Comparison of ENCODE assay signal across 16 cellular contexts in genomic region chr10:29849886-29850285, GRCh38.
DNase-seq lines count a peak whose midpoint lies in the region; ATAC-seq and TF ChIP-seq lines count a peak whose summit lies in the region.
"Had no signal": no experiment of that assay in that cellular context is flagged by ENCODE, and none has a peak within 500 bp of the region (broad histone marks: within the 10 kb centered on the region; RNA-seq: fewer than 3 reads in every experiment).

No MANE protein-coding gene starts in this region.

- ATAC-seq in GM19395 (IDR thresholded peaks at IDR 0.05; ENCODE audit: unreplicated experiment) = no peak
- ATAC-seq: activated CD8-positive, alpha-beta T cell treated with anti-CD3 and anti-CD28 coated beads for 36 hours; activated T-helper 17 cell treated with anti-CD3 and anti-CD28 coated beads, Interleukin-2, amount 50 U/mL, for 72 hours; stimulated activated memory B cell treated with anti-CD40 and anti-IgM and Interleukin-4, amounts not matched to agents 10 μg/mL and 1 μg/mL and 100 μg/mL, for 72 hours had no signal

- H3K27ac ChIP-seq in BLaER1 treated with 17β-estradiol and CSF1 and Interleukin-3, amounts not matched to agents 10 nM and 100 nM = peak overlapping the region in 7 of 11 experiments; percentile 13 to 73 (median 58); a peak in 13 of 22 replicates
- H3K27ac ChIP-seq in ascending aorta (peak overlapping the region; percentile 82), hepatocyte (peak overlapping the region; percentile 59), sigmoid colon (peak overlapping the region; percentile 69 to 88 (median 80))

- H3K9ac ChIP-seq in BLaER1 treated with 17β-estradiol and CSF1 and Interleukin-3, amounts not matched to agents 10 nM and 100 nM = peak overlapping the region in 3 of 11 experiments; percentile 10 to 35 (median 27); a peak in 6 of 22 replicates

- TF ChIP-seq EP300 in sigmoid colon (IDR thresholded peaks at IDR 0.05) = no peak

- no peaks in the 10 kb centered on the region for H4K20me1 ChIP-seq in BLaER1 treated with 17β-estradiol and CSF1 and Interleukin-3, amounts not matched to agents 10 nM and 100 nM
- H4K20me1 ChIP-seq in hepatocyte (ENCODE audit: insufficient read depth, poor library complexity, severe bottlenecking) = no peaks in the 10 kb centered on the region

- intact Hi-C loops in ascending aorta (cut with DNase I) (no loop called here), sigmoid colon (cut with DNase I) (no loop called here)

- H3K27me3 ChIP-seq in BLaER1 treated with 17β-estradiol and CSF1 and Interleukin-3, amounts not matched to agents 10 nM and 100 nM = no peaks in the 10 kb centered on the region
- H3K27me3 ChIP-seq in ascending aorta (no peaks in the 10 kb centered on the region), hepatocyte (no peaks in the 10 kb centered on the region), sigmoid colon (no peaks in the 10 kb centered on the region)

- H3K4me3 ChIP-seq in BLaER1 treated with 17β-estradiol and CSF1 and Interleukin-3, amounts not matched to agents 10 nM and 100 nM = peak overlapping the region in 2 of 10 experiments; percentile 10 to 12; a peak in 2 of 20 replicates
- H3K4me3 ChIP-seq in ascending aorta (peak overlapping the region in 1 of 2 donors; percentile 45), hepatocyte (no peak overlapping the region), sigmoid colon (peak overlapping the region in 2 of 4 donors; percentile 12 to 14)

- H3K27ac Mint-ChIP-seq in progenitor cell of endocrine pancreas = no peak overlapping the region
- H3K27ac Mint-ChIP-seq: activated CD8-positive, alpha-beta T cell treated with anti-CD3 and anti-CD28 coated beads for 36 hours; activated T-helper 17 cell treated with anti-CD3 and anti-CD28 coated beads, Interleukin-2, amount 50 U/mL, for 72 hours; stimulated activated memory B cell treated with anti-CD40 and anti-IgM and Interleukin-4, amounts not matched to agents 10 μg/mL and 1 μg/mL and 100 μg/mL, for 72 hours had no signal

- peak overlapping the region; percentile 59 to 85 (median 68) for H3K4me2 ChIP-seq in BLaER1 treated with 17β-estradiol and CSF1 and Interleukin-3, amounts not matched to agents 10 nM and 100 nM
- peak overlapping the region; percentile 23 for H3K4me2 ChIP-seq in hepatocyte

- no peaks in the 10 kb centered on the region for H3K36me3 ChIP-seq in BLaER1 treated with 17β-estradiol and CSF1 and Interleukin-3, amounts not matched to agents 10 nM and 100 nM
- H3K36me3 ChIP-seq in ascending aorta (no peaks in the 10 kb centered on the region), hepatocyte (replicated peaks; ENCODE audit: insufficient read depth, low read depth) (no peaks in the 10 kb centered on the region), sigmoid colon (no peaks in the 10 kb centered on the region)

- DNase-seq in ascending aorta (ENCODE audit: low spot score in 2 of 2) (no peak), hepatocyte (ENCODE audit: low spot score) (no peak), sigmoid colon (no peak), NOMO-1 treated with dmso at 0.1 percent for 144 hours (lab: John Stamatoyannopoulos, UW; ENCODE audit: unreplicated experiment) (no peak), progenitor cell of endocrine pancreas (ENCODE audit: low spot score, unreplicated experiment) (no peak), DMS79 treated with DMSO at 0.1 percent for 48 hours (lab: John Stamatoyannopoulos, UW) (no peak)
- DNase-seq: activated CD8-positive, alpha-beta T cell treated with anti-CD3 and anti-CD28 coated beads for 36 hours; anterior cingulate cortex; effector CD8-positive, alpha-beta T cell; GOT3; NCI-H82; T-helper 9 cell had no signal

- TF ChIP-seq CTCF in ascending aorta (IDR thresholded peaks at IDR 0.05) = no peak
- TF ChIP-seq CTCF in hepatocyte (IDR thresholded peaks at IDR 0.05; ENCODE audit: poor library complexity) = no peak
- TF ChIP-seq CTCF in sigmoid colon (IDR thresholded peaks at IDR 0.05) = no peak
- no peak for TF ChIP-seq CTCF in progenitor cell of endocrine pancreas (IDR thresholded peaks at IDR 0.05; ENCODE audit: unreplicated experiment)

- no peak overlapping the region for H2AFZ ChIP-seq in hepatocyte

- TF ChIP-seq POLR2A in sigmoid colon (IDR thresholded peaks at IDR 0.05) = no peak

- no peaks in the 10 kb centered on the region for H3K9me3 Mint-ChIP-seq in progenitor cell of endocrine pancreas (ENCODE audit: low read depth)
- H3K9me3 Mint-ChIP-seq: activated CD8-positive, alpha-beta T cell treated with anti-CD3 and anti-CD28 coated beads for 36 hours; activated T-helper 17 cell treated with anti-CD3 and anti-CD28 coated beads, Interleukin-2, amount 50 U/mL, for 72 hours had no signal

- no peak overlapping the region for H3K4me3 Mint-ChIP-seq in progenitor cell of endocrine pancreas (ENCODE audit: low read depth)
- H3K4me3 Mint-ChIP-seq: activated CD8-positive, alpha-beta T cell treated with anti-CD3 and anti-CD28 coated beads for 36 hours; activated T-helper 17 cell treated with anti-CD3 and anti-CD28 coated beads, Interleukin-2, amount 50 U/mL, for 72 hours; stimulated activated memory B cell treated with anti-CD40 and anti-IgM and Interleukin-4, amounts not matched to agents 10 μg/mL and 1 μg/mL and 100 μg/mL, for 72 hours had no signal

- H3K9me2 ChIP-seq in hepatocyte (replicated peaks; ENCODE audit: insufficient read depth) = no peaks in the 10 kb centered on the region

- WGBS in hepatocyte (ENCODE audit: low lambda C conversion rate, missing lambda C conversion rate) = 72% methylated on average over 3 of the region's 3 CpGs
- 73 to 89% methylated on average over 3 of the region's 3 CpGs for WGBS in sigmoid colon, 2 donors

- H3K9me3 ChIP-seq in BLaER1 treated with 17β-estradiol and CSF1 and Interleukin-3, amounts not matched to agents 10 nM and 100 nM (replicated peaks in 1 of 11) = peaks cover 9 to 22% (median 14%) of the 10 kb centered on the region in 11 experiments; a peak in 21 of 22 replicates
- H3K9me3 ChIP-seq in ascending aorta (peaks cover 0 to 10% of the 10 kb centered on the region in 2 donors), hepatocyte (ENCODE audit: low read depth) (no peaks in the 10 kb centered on the region), sigmoid colon (no peaks in the 10 kb centered on the region)

- peaks cover 31% of the 10 kb centered on the region for H3K27me3 Mint-ChIP-seq in progenitor cell of endocrine pancreas
- H3K27me3 Mint-ChIP-seq: stimulated activated memory B cell treated with anti-CD40 and anti-IgM and Interleukin-4, amounts not matched to agents 10 μg/mL and 1 μg/mL and 100 μg/mL, for 72 hours had no signal

- H3K79me2 ChIP-seq in hepatocyte = no peaks in the 10 kb centered on the region

- H3K4me1 ChIP-seq in BLaER1 treated with 17β-estradiol and CSF1 and Interleukin-3, amounts not matched to agents 10 nM and 100 nM = peaks cover 14 to 23% (median 18%) of the 10 kb centered on the region in 10 experiments
- H3K4me1 ChIP-seq in ascending aorta (peaks cover 6 to 10% of the 10 kb centered on the region in 2 donors), hepatocyte (ENCODE audit: insufficient read depth) (peaks cover 6% of the 10 kb centered on the region), sigmoid colon (peaks cover 0 to 25% (median 20%) of the 10 kb centered on the region in 4 donors)

- peaks cover 5% of the 10 kb centered on the region for H3K4me1 Mint-ChIP-seq in progenitor cell of endocrine pancreas (ENCODE audit: low read depth)
- H3K4me1 Mint-ChIP-seq: activated T-helper 17 cell treated with anti-CD3 and anti-CD28 coated beads, Interleukin-2, amount 50 U/mL, for 72 hours; stimulated activated memory B cell treated with anti-CD40 and anti-IgM and Interleukin-4, amounts not matched to agents 10 μg/mL and 1 μg/mL and 100 μg/mL, for 72 hours had no signal

- H3K36me3 Mint-ChIP-seq in progenitor cell of endocrine pancreas (ENCODE audit: insufficient read depth) = no peaks in the 10 kb centered on the region
- H3K36me3 Mint-ChIP-seq: stimulated activated memory B cell treated with anti-CD40 and anti-IgM and Interleukin-4, amounts not matched to agents 10 μg/mL and 1 μg/mL and 100 μg/mL, for 72 hours had no signal
